Comparison of ENCODE assay signal across 9 cellular contexts in genomic region chr5:6827815-6828214, GRCh38.
DNase-seq lines count a peak whose midpoint lies in the region; ATAC-seq, FAIRE-seq and TF ChIP-seq lines count a peak whose summit lies in the region.
"Had no signal": no experiment of that assay in that cellular context is flagged by ENCODE, and none has a peak within 500 bp of the region (broad histone marks: within the 10 kb centered on the region; RNA-seq: fewer than 3 reads in every experiment).

No MANE protein-coding gene starts in this region.

- intact Hi-C loops in prostate gland (cut with DNase I), result no loop called here

- no peak for FAIRE-seq in RCC 7860 (lab: Jason Lieb, UNC)
- FAIRE-seq: G401.6 had no signal

- peaks cover 49% of the 10 kb centered on the region for H3K4me1 Mint-ChIP-seq in activated T-cell treated with anti-CD3 and anti-CD28 coated beads, Interleukin-2, amount 50 U/mL, for 24 hours (ENCODE audit: low read depth)

- peaks cover 18% of the 10 kb centered on the region for H3K9me3 Mint-ChIP-seq in activated T-cell treated with anti-CD3 and anti-CD28 coated beads, Interleukin-2, amount 50 U/mL, for 24 hours

- peak; percentile 54 for DNase-seq in CD1c-positive myeloid dendritic cell (ENCODE audit: extremely low spot score)
- no peak for DNase-seq in activated T-cell treated with anti-CD3 and anti-CD28 coated beads, Interleukin-2, amount 50 U/mL, for 24 hours
- peak; percentile 23 for DNase-seq in stimulated activated CD4-positive, alpha-beta T cell treated with anti-CD3 and anti-CD28 coated beads, Interleukin-4, amount 100 ng/mL, for 1 hour
- DNase-seq in RCC 7860 (ENCODE audit: low spot score), result no peak
- no peak for DNase-seq in AG20443 (ENCODE audit: low spot score)
- no peak for DNase-seq in prostate gland (ENCODE audit: low spot score)

- peak overlapping the region; percentile 45 for H3K4me3 Mint-ChIP-seq in activated T-cell treated with anti-CD3 and anti-CD28 coated beads, Interleukin-2, amount 50 U/mL, for 24 hours

- H3K27me3 Mint-ChIP-seq in activated T-cell treated with anti-CD3 and anti-CD28 coated beads, Interleukin-2, amount 50 U/mL, for 24 hours, result peaks cover 24% of the 10 kb centered on the region

- TF ChIP-seq POLR2A in prostate gland (IDR thresholded peaks at IDR 0.05), result no peak

- no peak for TF ChIP-seq CTCF in prostate gland (IDR thresholded peaks at IDR 0.05)

- ATAC-seq in GM19467 (IDR thresholded peaks at IDR 0.05; ENCODE audit: unreplicated experiment) (peak; percentile 77), HG03442 (IDR thresholded peaks at IDR 0.05; ENCODE audit: unreplicated experiment) (peak; percentile 57)

- no peaks in the 10 kb centered on the region for H3K9me3 ChIP-seq in prostate gland

- H3K4me3 ChIP-seq in prostate gland, result no peak overlapping the region

- H3K27me3 ChIP-seq in prostate gland (replicated peaks; ENCODE audit: insufficient read depth), result no peaks in the 10 kb centered on the region

- H3K36me3 Mint-ChIP-seq in activated T-cell treated with anti-CD3 and anti-CD28 coated beads, Interleukin-2, amount 50 U/mL, for 24 hours (ENCODE audit: low read depth), result no peaks in the 10 kb centered on the region

- H3K27ac Mint-ChIP-seq in activated T-cell treated with anti-CD3 and anti-CD28 coated beads, Interleukin-2, amount 50 U/mL, for 24 hours, result peak overlapping the region; percentile 90

- no peaks in the 10 kb centered on the region for H3K4me1 ChIP-seq in prostate gland (replicated peaks)

- H3K36me3 ChIP-seq in prostate gland, result no peaks in the 10 kb centered on the region

- 63% methylated on average over 5 of the region's 5 CpGs for WGBS in prostate gland

- H3K27ac ChIP-seq in prostate gland, result no peak overlapping the region

Comparison
In these comparisons a context has a peak if more than half of its experiments do, and no peak if none do; other contexts are left out.
1. DNase-seq: peak in CD1c-positive myeloid dendritic cell (single experiment) and stimulated activated CD4-positive, alpha-beta T cell treated with anti-CD3 and anti-CD28 coated beads, Interleukin-4, amount 100 ng/mL, for 1 hour (single experiment); none in activated T-cell treated with anti-CD3 and anti-CD28 coated beads, Interleukin-2, amount 50 U/mL, for 24 hours (single experiment), RCC 7860 (single experiment), AG20443 (single experiment) and prostate gland (single experiment).